ENCODE assay signal across 23 cellular contexts in genomic region chr4:155512069-155512468, GRCh38.
"Had no signal": no experiment of that assay in that cellular context is flagged by ENCODE, and none has a peak within 500 bp of the region (broad histone marks: within the 10 kb centered on the region; RNA-seq: fewer than 3 reads in every experiment).

No MANE protein-coding gene starts in this region.

- H3K4me1 ChIP-seq: SJSA1 had no signal

- H3K36me3 ChIP-seq: SJSA1 had no signal

- H3K27ac ChIP-seq: RWPE1, SJSA1, SK-N-MC had no signal

- H3K9me3 ChIP-seq: SJSA1 had no signal

- H3K4me3 ChIP-seq: SJSA1, SK-N-MC had no signal

- ATAC-seq: Panc1, PC-3 had no signal

- DNase-seq: Karpas-422, KG1, MM.1S, MV-4-11, NCI-H1048, NCI-H1105, NCI-H1417, NCI-H1436 treated with DMSO at 0.1 percent for 48 hours, NCI-H1694 treated with DMSO at 0.1 percent for 48 hours, NCI-H1930, NCI-H2081, NCI-H2107, NCI-H2227 treated with DMSO at 0.1 percent for 48 hours, NCI-H524, NCI-H526 treated with DMSO at 0.1 percent for 48 hours, NCI-H748 treated with DMSO at 0.1 percent for 48 hours, PC-3, SIG-M5, SW 1271 had no signal

- H3K27me3 ChIP-seq: SJSA1 had no signal
